In genomic region chr5:180290568-180291233, GRCh38 we compare ENCODE assay signal across 9 cellular contexts. TPM values are rescaled to one million over a fixed set of nuclear protein-coding genes. Genes with fewer than 3 reads are reported as not detected.
A peak's percentile ranks its signal among the peaks of the same experiment; 100 is the strongest.
DNase-seq lines count a peak whose midpoint lies in the region; ATAC-seq and TF ChIP-seq lines count a peak whose summit lies in the region.
"Had no signal": no experiment of that assay in that cellular context is flagged by ENCODE, and none has a peak within 500 bp of the region (broad histone marks: within the 10 kb centered on the region; RNA-seq: fewer than 3 reads in every experiment).

No MANE protein-coding gene starts in this region.

- DNase-seq in DND-41: no peak
- DNase-seq in Panc1 (ENCODE audit: low read depth, low spot score): no peak
- DNase-seq in epithelial cell of proximal tubule (ENCODE audit: low read depth): no peak
- DNase-seq in trophoblast cell: peak; percentile 37 to 47
- no peak for DNase-seq in HUDEP-2 (lab: John Stamatoyannopoulos, UW; ENCODE audit: unreplicated experiment in 76 of 76)
- DNase-seq in GM10248 (ENCODE audit: extremely low spot score): no peak
- DNase-seq: NCI-H446 treated with DMSO at 0.1 percent for 48 hours had no signal

- no peak overlapping the region for H4K91ac ChIP-seq in trophoblast cell (ENCODE audit: low read depth, low read length)

- H3K36me3 ChIP-seq in DND-41 (ENCODE audit: insufficient read depth, low read length): peaks cover 20% of the 10 kb centered on the region
- no peaks in the 10 kb centered on the region; the same call in 1 of the 2 replicates for H3K36me3 ChIP-seq in Panc1 (ENCODE audit: control insufficient read depth, insufficient read depth, low read length)
- H3K36me3 ChIP-seq in trophoblast cell (ENCODE audit: control insufficient read depth in 1 of 2, insufficient read depth in 2 of 2, low read length in 2 of 2): peaks cover 3 to 4% of the 10 kb centered on the region in 2 experiments

- intact Hi-C loops in Panc1 (cut with micrococcal nuclease; ENCODE audit: unreplicated experiment): loop anchor here (5.0 kb wide), 1 partner anchor 37 kb away; no protein-coding TSS in a partner anchor

- no TSS peak for BruUV-seq in Panc1 (replicated peaks; lab: Mats Ljungman, UMichigan)

- no peak overlapping the region for H4K8ac ChIP-seq in trophoblast cell (ENCODE audit: low read depth, low read length)

- H3K4me1 ChIP-seq in DND-41 (ENCODE audit: insufficient read depth, low read length): peaks cover 39% of the 10 kb centered on the region
- H3K4me1 ChIP-seq in Panc1 (ENCODE audit: control insufficient read depth, insufficient read depth, low read length): peaks cover 15% of the 10 kb centered on the region
- H3K4me1 ChIP-seq in trophoblast cell (ENCODE audit: control insufficient read depth in 1 of 2, insufficient read depth in 2 of 2, low read length in 2 of 2): peaks cover 6 to 23% of the 10 kb centered on the region in 2 experiments

- H2AK5ac ChIP-seq in trophoblast cell (ENCODE audit: low read length): no peak overlapping the region

- no peak overlapping the region for H3K23ac ChIP-seq in trophoblast cell (ENCODE audit: low read length)

- ATAC-seq in DND-41 (ENCODE audit: insufficient read depth, low read depth): no peak
- ATAC-seq in Panc1: no peak
- no peak for ATAC-seq in HG03108 (IDR thresholded peaks at IDR 0.05; ENCODE audit: unreplicated experiment)
- no peak for ATAC-seq in HG02884 (IDR thresholded peaks at IDR 0.05; ENCODE audit: unreplicated experiment)

- H2BK120ac ChIP-seq in trophoblast cell (ENCODE audit: insufficient read depth, low read length, poor library complexity): no peak overlapping the region

- CTCF ChIA-PET in Panc1 (lab: Charles Lee): no interaction called here
- CTCF ChIA-PET in GM10248 (lab: Yijun Ruan, JAX): interaction anchor here (0.8 to 7.1 kb wide), 8 partner anchors 15 to 90 kb away, joined by 3 to 35 read pairs (median 4); no protein-coding TSS in a partner anchor

- peaks cover 49% of the 10 kb centered on the region for H4K20me1 ChIP-seq in DND-41 (ENCODE audit: insufficient read depth, low read length)

- in situ Hi-C loops in Panc1 (cut with HindIII; ENCODE audit: low pct_unique_long_range_greater_than_20kb, low sequenced_read_pairs): no loop called here

- H3K79me2 ChIP-seq in DND-41 (ENCODE audit: insufficient read depth, low read length) (peaks cover 64% of the 10 kb centered on the region), trophoblast cell (ENCODE audit: control insufficient read depth, insufficient read depth, low read length, poor library complexity) (peaks cover 13% of the 10 kb centered on the region)

- TF ChIP-seq CTCF in DND-41 (IDR thresholded peaks at IDR 0.05; ENCODE audit: borderline replicate concordance, extremely low read depth, low read length, poor library complexity, severe bottlenecking): no peak
- no peak for TF ChIP-seq CTCF in Panc1 (IDR thresholded peaks at IDR 0.05)
- no peak for TF ChIP-seq CTCF in epithelial cell of proximal tubule (conservative IDR thresholded peaks at IDR 0.05; ENCODE audit: low read depth, low read length)
- TF ChIP-seq CTCF in GM10248 (IDR thresholded peaks at IDR 0.05; ENCODE audit: control extremely low read depth, extremely low read depth, low read depth, missing control alignments): no peak

- H3K4ac ChIP-seq in trophoblast cell (ENCODE audit: low read depth, low read length): peak overlapping the region; percentile 60

- H3K14ac ChIP-seq in trophoblast cell (ENCODE audit: low read length): no peak overlapping the region

- H3K4me2 ChIP-seq in DND-41 (ENCODE audit: insufficient read depth, low read length): peak overlapping the region; percentile 87
- peak overlapping the region; percentile 97 for H3K4me2 ChIP-seq in trophoblast cell (ENCODE audit: low read length)

- POLR2A ChIA-PET in Panc1 (lab: Charles Lee) (interaction anchor here (0.6 kb wide), 1 partner anchor 60 kb away, joined by 3 read pairs; no protein-coding TSS in a partner anchor), GM10248 (lab: Yijun Ruan, JAX) (no interaction called here)

- H2BK5ac ChIP-seq in trophoblast cell (ENCODE audit: low read depth, low read length, poor library complexity): no peak overlapping the region

- no CpG with 5 or more reads among the region's 13 CpGs for WGBS in trophoblast cell (ENCODE audit: extremely low coverage, insufficient coverage, insufficient read length)

- H4K12ac ChIP-seq in trophoblast cell (ENCODE audit: low read depth, low read length): no peak overlapping the region

- H2AFZ ChIP-seq in DND-41 (ENCODE audit: low read depth, low read length): no peak overlapping the region
- no peak overlapping the region for H2AFZ ChIP-seq in trophoblast cell (ENCODE audit: insufficient read depth, low read length, poor library complexity)

- no peak overlapping the region for H2BK12ac ChIP-seq in trophoblast cell (ENCODE audit: low read length)

- H3K79me1 ChIP-seq in trophoblast cell (ENCODE audit: low read length): peaks cover 9% of the 10 kb centered on the region

- no peaks in the 10 kb centered on the region for H3K9me3 ChIP-seq in DND-41 (ENCODE audit: insufficient read depth, low read length, severe bottlenecking)
- no peaks in the 10 kb centered on the region for H3K9me3 ChIP-seq in Panc1 (ENCODE audit: control insufficient read depth, insufficient read depth, low read depth, low read length)
- H3K9me3 ChIP-seq in trophoblast cell (ENCODE audit: insufficient read depth, low read depth, low read length): no peaks in the 10 kb centered on the region

- H3K27ac ChIP-seq in DND-41 (ENCODE audit: low read length): peak overlapping the region; percentile 6; the same call in 1 of the 2 replicates
- 0 out of 2 replicates have a peak overlapping the region, but pooled peaks have one; percentile 48 for H3K27ac ChIP-seq in Panc1 (ENCODE audit: low read length)
- no peak overlapping the region for H3K27ac ChIP-seq in trophoblast cell (ENCODE audit: low read depth, low read length)

- H3K4me3 ChIP-seq in DND-41 (ENCODE audit: low read depth in 1 of 2, low read length in 2 of 2): peak overlapping the region; percentile 90 to 96; a peak in 3 of 4 replicates
- peak overlapping the region; percentile 69 to 84 for H3K4me3 ChIP-seq in Panc1 (ENCODE audit: low read depth in 2 of 2, low read length in 2 of 2)
- peak overlapping the region; percentile 89 for H3K4me3 ChIP-seq in epithelial cell of proximal tubule (ENCODE audit: low read depth, low read length)
- peak overlapping the region; percentile 87 for H3K4me3 ChIP-seq in trophoblast cell (ENCODE audit: low read depth, low read length)

- H3K18ac ChIP-seq in trophoblast cell (ENCODE audit: low read length): peak overlapping the region; percentile 46

- H3K27me3 ChIP-seq in DND-41 (ENCODE audit: insufficient read depth, low read length, poor library complexity) (no peaks in the 10 kb centered on the region), Panc1 (ENCODE audit: control insufficient read depth, insufficient read depth, low read length) (no peaks in the 10 kb centered on the region), trophoblast cell (ENCODE audit: insufficient read depth, low read length) (no peaks in the 10 kb centered on the region)

- H3K9ac ChIP-seq in DND-41 (ENCODE audit: low read depth, low read length): peak overlapping the region; percentile 94
- no peak overlapping the region for H3K9ac ChIP-seq in trophoblast cell (ENCODE audit: low read length)

RNA-seq across cellular contexts. Expression of gene MAPK9, which starts 1.2 kb away (rescaled TPM):
- total RNA-seq in Panc1 (2021; ENCODE audit: unreplicated experiment): 44.1 TPM
- 23.5 TPM for polyA plus RNA-seq in Panc1 (2012; ENCODE audit: insufficient read length)
- 22.0 and 23.9 TPM in 2 replicates for total RNA-seq in epithelial cell of proximal tubule
- polyA plus RNA-seq in trophoblast cell (2013): 35.7 and 36.2 TPM in 2 replicates

Comparison
In these comparisons a context has a peak if more than half of its experiments do, and no peak if none do; other contexts are left out.
1. DNase-seq: peak in trophoblast cell (2 of 2); none in DND-41 (single experiment), Panc1 (single experiment), epithelial cell of proximal tubule (single experiment), HUDEP-2 (0 of 76) and GM10248 (single experiment).
2. Peak in every context shown above with its lines, with median percentiles within 50 percentile points of each other: H3K4me3 ChIP-seq.